In genomic region chr1:12600880-12601633, GRCh38 we compare ENCODE assay signal across 1 cellular context.
TF ChIP-seq lines count a peak whose summit lies in the region.

No MANE protein-coding gene starts in this region.

TF ChIP-seq in K562, 482 proteins besides CTCF, POLR2A, EP300 and RAD21 (continued from another document):
- TF ChIP-seq ZNF592 (IDR thresholded peaks at IDR 0.05) (peak; percentile 47; the same call in 1 of the 2 replicates), TRIM24 (IDR thresholded peaks at IDR 0.05) (no peak), HNRNPUL1 (IDR thresholded peaks at IDR 0.05; ENCODE audit: low read length) (no peak), U2AF2 (optimal IDR thresholded peaks at IDR 0.05; ENCODE audit: low read depth, low read length) (no peak), SMARCB1 (IDR thresholded peaks at IDR 0.05; ENCODE audit: insufficient read length, low read depth) (no peak), JUND (IDR thresholded peaks at IDR 0.05; ENCODE audit: borderline replicate concordance, low read depth, low read length) (no peak), JUND (tag; IDR thresholded peaks at IDR 0.05; ENCODE audit: borderline replicate concordance, low read depth, low read length) (no peak; the same call in 2 of the 3 replicates), DDX20 (tag; IDR thresholded peaks at IDR 0.05; ENCODE audit: low read depth) (no peak), BACH1 (tag; IDR thresholded peaks at IDR 0.05) (no peak), SNIP1 (IDR thresholded peaks at IDR 0.05; ENCODE audit: low read depth) (no peak), E2F3 (CRISPR knock-in tag; IDR thresholded peaks at IDR 0.05) (no peak), ATF1 (CRISPR knock-in tag; IDR thresholded peaks at IDR 0.05) (no peak), ATF1 (tag; IDR thresholded peaks at IDR 0.05) (no peak), MAX (CRISPR knock-in tag; IDR thresholded peaks at IDR 0.05) (no peak), ZNF354B (CRISPR knock-in tag; IDR thresholded peaks at IDR 0.05) (no peak), BRD9 (IDR thresholded peaks at IDR 0.05; ENCODE audit: low read depth, partially characterized antibody) (no peak), ZFP36 (IDR thresholded peaks at IDR 0.05; ENCODE audit: low read depth, low read length, partially characterized antibody) (peak; percentile 37), RBM25 (IDR thresholded peaks at IDR 0.05; ENCODE audit: low read depth, low read length, severe bottlenecking) (peak; percentile 68), SOX6 (IDR thresholded peaks at IDR 0.05) (no peak), MEIS2 (IDR thresholded peaks at IDR 0.05; ENCODE audit: partially characterized antibody) (no peak), LEF1 (IDR thresholded peaks at IDR 0.05) (0 out of 2 replicates have a peak, but pooled peaks have one; percentile 14), TBL1XR1 (IDR thresholded peaks at IDR 0.05; ENCODE audit: low read length in 2 of 2) (no peak), ESRRA (IDR thresholded peaks at IDR 0.05; ENCODE audit: borderline replicate concordance, low read depth) (no peak), TEAD4 (IDR thresholded peaks at IDR 0.05; ENCODE audit: low read length) (0 out of 2 replicates have a peak, but pooled peaks have one; percentile 10), TEAD4 (CRISPR knock-in tag; IDR thresholded peaks at IDR 0.05; ENCODE audit: borderline replicate concordance) (no peak), KLF1 (tag; IDR thresholded peaks at IDR 0.05) (0 out of 2 replicates have a peak, but pooled peaks have one; percentile 15), ZFX (CRISPR knock-in tag; IDR thresholded peaks at IDR 0.05) (0 out of 2 replicates have a peak, but pooled peaks have one; percentile 8), SMAD2 (IDR thresholded peaks at IDR 0.05; ENCODE audit: low read depth, low read length) (no peak), CTBP1 (IDR thresholded peaks at IDR 0.05; ENCODE audit: borderline replicate concordance) (0 out of 2 replicates have a peak, but pooled peaks have one; percentile 20), C11orf30 (IDR thresholded peaks at IDR 0.05; ENCODE audit: low read depth) (no peak), CHD1 (IDR thresholded peaks at IDR 0.05; ENCODE audit: low read length) (no peak), MAZ (CRISPR knock-in tag; conservative IDR thresholded peaks at IDR 0.05 in 1 of 2, IDR thresholded peaks at IDR 0.05 in 1 of 2) (0 out of 4 replicates have a peak, but pooled peaks of 1 of the 2 experiments have one; percentile 7), TAF1 (IDR thresholded peaks at IDR 0.05; ENCODE audit: control insufficient read depth, extremely low read depth, insufficient read depth, low read length, severe bottlenecking) (no peak), TEAD1 (CRISPR knock-in tag; IDR thresholded peaks at IDR 0.05) (0 out of 4 replicates have a peak, but pooled peaks of 1 of the 2 experiments have one; percentile 15), SMC3 (conservative IDR thresholded peaks at IDR 0.05; ENCODE audit: insufficient read depth, low read depth, low read length) (peak; percentile 57), CUX1 (CRISPR knock-in tag; IDR thresholded peaks at IDR 0.05) (no peak), THAP7 (CRISPR knock-in tag; IDR thresholded peaks at IDR 0.05) (no peak), PHB (CRISPR knock-in tag; IDR thresholded peaks at IDR 0.05) (no peak), POU5F1 (IDR thresholded peaks at IDR 0.05; ENCODE audit: borderline replicate concordance, low read depth, low read length, partially characterized antibody) (no peak)
